13 cellular contexts compared by ENCODE assay signal in genomic region chr2:27622921-27623384, GRCh38. TPM values are rescaled to one million over a fixed set of nuclear protein-coding genes. Genes with fewer than 3 reads are reported as not detected.
DNase-seq lines count a peak whose midpoint lies in the region; ATAC-seq and TF ChIP-seq lines count a peak whose summit lies in the region.
"Had no signal": no experiment of that assay in that cellular context is flagged by ENCODE, and none has a peak within 500 bp of the region (broad histone marks: within the 10 kb centered on the region; RNA-seq: fewer than 3 reads in every experiment).

No MANE protein-coding gene starts in this region.

- in situ Hi-C loops in HAP-1 (cut with MboI; ENCODE audit: low sequenced_read_pairs): no loop called here

- H3K4me1 ChIP-seq in HAP-1: peaks cover 7% of the 10 kb centered on the region
- peaks cover 7 to 17% of the 10 kb centered on the region in 2 donors for H3K4me1 ChIP-seq in thyroid gland
- peaks cover 0 to 22% (median 18%) of the 10 kb centered on the region in 9 donors for H3K4me1 ChIP-seq in heart right ventricle

- H3K27ac ChIP-seq in thyroid gland: no peak overlapping the region
- no peak overlapping the region for H3K27ac ChIP-seq in heart right ventricle
- H3K27ac ChIP-seq: left lung, transverse colon had no signal

- DNase-seq in AG04449 (ENCODE audit: low read depth, low spot score) (peak; percentile 91), HAP-1 (ENCODE audit: low spot score in 2 of 2) (peak; percentile 53 to 55), amniotic stem cell (lab: John Stamatoyannopoulos, UW) (peak; percentile 59), iPS DF 19.7 (ENCODE audit: low read depth, low spot score) (peak; percentile 35), T-helper 1 cell (no peak), thyroid gland (no peak), heart right ventricle (no peak)
- DNase-seq in stimulated activated naive CD4-positive, alpha-beta T cell treated with Interleukin-2 at 50 U/mL for 16 hours (lab: John Stamatoyannopoulos, UW): no peak
- DNase-seq: activated CD4-positive, alpha-beta T cell treated with anti-CD3 and anti-CD28 coated beads, Interleukin-2, amount 50 U/mL, for 1 hour; CD4-positive, alpha-beta memory T cell; left lung; NCI-H446 treated with DMSO at 0.1 percent for 48 hours; transverse colon had no signal

- H3K4me3 ChIP-seq in AG04449 (ENCODE audit: low read depth, low read length): no peak overlapping the region
- H3K4me3 ChIP-seq in HAP-1: no peak overlapping the region
- H3K4me3 ChIP-seq in thyroid gland (replicated peaks in 1 of 3): no peak overlapping the region
- H3K4me3 ChIP-seq in heart right ventricle: no peak overlapping the region
- H3K4me3 ChIP-seq: left lung, transverse colon had no signal

- no peak for TF ChIP-seq CTCF in AG04449 (IDR thresholded peaks at IDR 0.05; ENCODE audit: insufficient read depth, low read length, missing control alignments)
- TF ChIP-seq CTCF in thyroid gland (IDR thresholded peaks at IDR 0.05): no peak
- no peak for TF ChIP-seq CTCF in heart right ventricle (IDR thresholded peaks at IDR 0.05)

- H3K36me3 ChIP-seq in HAP-1 (replicated peaks): peaks cover 23% of the 10 kb centered on the region
- H3K36me3 ChIP-seq in thyroid gland: peaks cover 26 to 34% of the 10 kb centered on the region in 2 donors
- H3K36me3 ChIP-seq in heart right ventricle: peaks cover 0 to 71% (median 45%) of the 10 kb centered on the region in 9 donors

- H3K27me3 ChIP-seq in HAP-1 (ENCODE audit: low read depth) (no peaks in the 10 kb centered on the region), thyroid gland (no peaks in the 10 kb centered on the region), heart right ventricle (no peaks in the 10 kb centered on the region)
- H3K27me3 ChIP-seq: left lung, transverse colon had no signal

- CTCF ChIA-PET in AG04449 (lab: Yijun Ruan, JAX): interaction anchor here (0.9 to 1.3 kb wide), 3 partner anchors 9 to 60 kb away, joined by 3 read pairs; no protein-coding TSS in a partner anchor

- POLR2A ChIA-PET in AG04449 (lab: Yijun Ruan, JAX): interaction anchor here (1.0 kb wide), 1 partner anchor 18 kb away, joined by 3 read pairs; no protein-coding TSS in a partner anchor

- no peaks in the 10 kb centered on the region for H3K9me3 ChIP-seq in HAP-1
- no peaks in the 10 kb centered on the region for H3K9me3 ChIP-seq in thyroid gland
- H3K9me3 ChIP-seq in heart right ventricle: no peaks in the 10 kb centered on the region
- H3K9me3 ChIP-seq: left lung, transverse colon had no signal

- no peak for ATAC-seq in heart right ventricle
- ATAC-seq: left lung had no signal

- intact Hi-C loops in thyroid gland (cut with DNase I): no loop called here
- intact Hi-C loops in heart right ventricle (cut with DNase I): loop anchor here in 2 of 10 donors (10.0 kb wide), 2 partner anchors 128 to 218 kb away; partner anchors contain the start of genes FNDC4 (in 2 of the 2), GCKR (in 2 of the 2) and PPM1G (in 1 of the 2)

- 92 to 93% methylated on average over 3 of the region's 3 CpGs for WGBS in thyroid gland, 2 donors
- 79 to 92% methylated on average over 3 of the region's 3 CpGs for WGBS in heart right ventricle, 2 donors

- TF ChIP-seq POLR2A in thyroid gland (IDR thresholded peaks at IDR 0.05): no peak

RNA-seq across cellular contexts. Expression of gene CCDC121, which starts 5.9 kb away (rescaled TPM):
- total RNA-seq in thyroid gland (1 to 10 TPM; 7.2 to 9.9 (median 8.0) TPM), heart right ventricle (1 to 10 TPM; 4.1 to 7.6 (median 6.0) TPM)
- 1 to 10 TPM; 2.1 TPM for polyA plus RNA-seq in heart right ventricle

RNA-seq across cellular contexts. Expression of gene GPN1, which starts 5.9 kb away (rescaled TPM):
- total RNA-seq in thyroid gland (10 to 100 TPM; 24.2 to 26.9 (median 24.9) TPM), heart right ventricle (10 to 100 TPM; 17.1 to 23.8 (median 19.7) TPM)
- polyA plus RNA-seq in heart right ventricle: 10 to 100 TPM in 1 of 2 donors, 1 to 10 TPM in 1; 6.5 to 25.6 TPM

RNA-seq across cellular contexts. Expression of gene ZNF512, which starts 40.1 kb away (rescaled TPM):
- 10 to 100 TPM; 39.2 to 70.6 (median 50.3) TPM for total RNA-seq in thyroid gland
- total RNA-seq in heart right ventricle: 10 to 100 TPM; 15.1 to 27.7 (median 20.3) TPM
- polyA plus RNA-seq in heart right ventricle: 10 to 100 TPM; 10.2 to 10.5 TPM

RNA-seq across cellular contexts. Expression of gene SUPT7L, which starts 40.5 kb away (rescaled TPM):
- total RNA-seq in thyroid gland (10 to 100 TPM; 24.9 to 38.1 (median 29.6) TPM), heart right ventricle (10 to 100 TPM; 22.0 to 32.2 (median 26.0) TPM)
- 10 to 100 TPM; 18.4 to 42.3 TPM for polyA plus RNA-seq in heart right ventricle

RNA-seq across cellular contexts. Expression of gene SLC4A1AP, which starts 40.7 kb away (rescaled TPM):
- total RNA-seq in thyroid gland: 10 to 100 TPM; 16.5 to 26.6 (median 23.4) TPM
- total RNA-seq in heart right ventricle: 10 to 100 TPM; 19.1 to 28.7 (median 22.5) TPM
- polyA plus RNA-seq in heart right ventricle: 10 to 100 TPM; 11.0 to 20.8 TPM

Comparison
In these comparisons a context has a peak if more than half of its experiments do, and no peak if none do; other contexts are left out.
1. DNase-seq: peak in AG04449 (single experiment), HAP-1 (2 of 2), amniotic stem cell (single experiment) and iPS DF 19.7 (single experiment); none in stimulated activated naive CD4-positive, alpha-beta T cell treated with Interleukin-2 at 50 U/mL for 16 hours (single experiment), T-helper 1 cell (0 of 5), thyroid gland (0 of 2) and heart right ventricle (0 of 2).